In genomic region chr14:74240794-74241610, GRCh38 we compare ENCODE assay signal across 1 cellular context.
A peak's percentile ranks its signal among the peaks of the same experiment; 100 is the strongest.
TF ChIP-seq lines count a peak whose summit lies in the region.

No MANE protein-coding gene starts in this region.

TF ChIP-seq in H1, 55 proteins besides CTCF, POLR2A, EP300 and RAD21 (continued from another document):
- TF ChIP-seq SP1 (IDR thresholded peaks at IDR 0.05; ENCODE audit: low read depth, low read length) = 0 out of 2 replicates have a peak, but pooled peaks have one; percentile 6
- peak; percentile 60 for TF ChIP-seq CTBP2 (IDR thresholded peaks at IDR 0.05; ENCODE audit: borderline replicate concordance, insufficient read depth, insufficient read length, low read length)
- TF ChIP-seq CBX8 (IDR thresholded peaks at IDR 0.05; ENCODE audit: borderline replicate concordance, low read depth, low read length) = peak; percentile 96
- no peak for TF ChIP-seq GTF2F1 (IDR thresholded peaks at IDR 0.05; ENCODE audit: borderline replicate concordance, low read depth, low read length)
- TF ChIP-seq TEAD4 (IDR thresholded peaks at IDR 0.05; ENCODE audit: low read depth, low read length) = no peak
- no peak for TF ChIP-seq POLR2AphosphoS5 (IDR thresholded peaks at IDR 0.05; ENCODE audit: low read depth, low read length)
- TF ChIP-seq BACH1 (IDR thresholded peaks at IDR 0.05; ENCODE audit: low read length) = no peak
- TF ChIP-seq MAX (IDR thresholded peaks at IDR 0.05) = no peak
- peak; percentile 95 for TF ChIP-seq EZH2 (IDR thresholded peaks at IDR 0.05; ENCODE audit: low read depth, low read length, severe bottlenecking)
- no peak for TF ChIP-seq HDAC2 (IDR thresholded peaks at IDR 0.05; ENCODE audit: borderline replicate concordance in 1 of 2, low read depth in 2 of 2, low read length in 2 of 2)
- peak; percentile 35 for TF ChIP-seq KDM4A (IDR thresholded peaks at IDR 0.05; ENCODE audit: low read depth, low read length, severe bottlenecking)
- peak; percentile 93 for TF ChIP-seq SUZ12 (IDR thresholded peaks at IDR 0.05; ENCODE audit: low read length)
- peak; percentile 30; the same call in 1 of the 2 replicates for TF ChIP-seq PHF8 (conservative IDR thresholded peaks at IDR 0.05; ENCODE audit: low read depth, low read length)
- peak; percentile 99 for TF ChIP-seq RNF2 (IDR thresholded peaks at IDR 0.05; ENCODE audit: borderline replicate concordance, low read depth, low read length, missing control alignments, poor library complexity, severe bottlenecking)
